Comparison of ENCODE assay signal across 8 cellular contexts in the genomic region with DNA sequence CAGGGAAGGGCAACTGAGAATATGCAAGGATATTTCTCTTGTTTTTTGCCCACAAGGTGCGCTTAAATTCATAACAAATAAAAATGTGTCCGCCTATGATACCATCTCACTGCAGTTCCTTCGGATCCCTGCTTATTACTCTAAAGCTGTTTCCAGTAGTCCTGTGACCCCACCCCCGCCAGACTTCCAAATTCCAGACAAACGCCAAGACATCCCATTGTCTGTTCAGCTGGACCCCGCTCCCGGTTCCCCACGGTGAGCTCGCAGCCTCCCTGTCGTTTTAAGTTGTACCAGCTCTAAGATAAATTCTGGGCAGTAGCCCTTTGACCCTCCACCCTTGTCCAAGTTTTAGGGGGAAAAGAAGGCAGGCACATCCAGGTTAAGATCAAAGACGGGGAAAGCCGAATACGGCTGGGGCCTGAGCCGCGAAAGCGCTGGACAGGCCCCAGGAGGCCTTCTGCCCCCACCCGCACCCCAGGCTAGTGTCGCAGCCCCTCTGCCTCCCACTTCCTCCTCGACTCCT. TPM values are rescaled to one million over a fixed set of nuclear protein-coding genes. Genes with fewer than 3 reads are reported as not detected.
DNase-seq lines count a peak whose midpoint lies in the region; ATAC-seq, FAIRE-seq and TF ChIP-seq lines count a peak whose summit lies in the region.

No MANE protein-coding gene starts in this region.

- peaks cover 17% of the 10 kb centered on the region for H3K4me1 ChIP-seq in Karpas-422 (ENCODE audit: low read length)

- peaks cover 58% of the 10 kb centered on the region for H3K4me1 Mint-ChIP-seq in activated CD4-positive, alpha-beta T cell treated with anti-CD3 and anti-CD28 coated beads, Interleukin-2, amount 10 ng/mL, durations not matched to agents 24 days and 14 days
- peaks cover 15% of the 10 kb centered on the region for H3K4me1 Mint-ChIP-seq in memory B cell

- H3K27ac ChIP-seq in Karpas-422 (ENCODE audit: low read length): peak overlapping the region; percentile 73

- H3K27me3 Mint-ChIP-seq in activated CD4-positive, alpha-beta T cell treated with anti-CD3 and anti-CD28 coated beads, Interleukin-2, amount 10 ng/mL, durations not matched to agents 24 days and 14 days: no peaks in the 10 kb centered on the region
- no peaks in the 10 kb centered on the region for H3K27me3 Mint-ChIP-seq in memory B cell

- peak overlapping the region; percentile 99 for H3K4me3 Mint-ChIP-seq in activated CD4-positive, alpha-beta T cell treated with anti-CD3 and anti-CD28 coated beads, Interleukin-2, amount 10 ng/mL, durations not matched to agents 24 days and 14 days
- H3K4me3 Mint-ChIP-seq in memory B cell: peak overlapping the region; percentile 81

- H3K4me3 ChIP-seq in Karpas-422 (ENCODE audit: low read length) (peak overlapping the region; percentile 92), choroid plexus epithelial cell (ENCODE audit: low read depth, low read length) (peak overlapping the region; percentile 76)

- peak overlapping the region; percentile 91 for H3K4me2 ChIP-seq in Karpas-422 (ENCODE audit: low read depth, low read length, poor library complexity, severe bottlenecking)

- peaks cover 54% of the 10 kb centered on the region for H3K79me2 ChIP-seq in Karpas-422 (ENCODE audit: low read length)

- no peak for DNase-seq in activated CD4-positive, alpha-beta T cell treated with anti-CD3 and anti-CD28 coated beads, Interleukin-2, amount 10 ng/mL, durations not matched to agents 24 days and 14 days
- DNase-seq in activated CD4-positive, alpha-beta T cell treated with anti-CD3 and anti-CD28 coated beads, Interleukin-2, amount 50 U/mL, for 4 hours: no peak
- no peak for DNase-seq in Karpas-422
- DNase-seq in choroid plexus epithelial cell (ENCODE audit: low read depth): peak; percentile 34
- no peak for DNase-seq in memory B cell (ENCODE audit: low spot score in 2 of 2)
- peak; percentile 11 for DNase-seq in urothelium cell line (ENCODE audit: low spot score)
- no peak for DNase-seq in NCI-H2196 (lab: John Stamatoyannopoulos, UW; ENCODE audit: unreplicated experiment)

- peaks cover 38% of the 10 kb centered on the region for H3K36me3 ChIP-seq in Karpas-422 (ENCODE audit: insufficient read depth, low read length)

- ATAC-seq in memory B cell (ENCODE audit: low read depth) (no peak), HG03457 (IDR thresholded peaks at IDR 0.05; ENCODE audit: unreplicated experiment) (no peak)

- H3K9me3 ChIP-seq in Karpas-422 (ENCODE audit: low read length): no peaks in the 10 kb centered on the region

- H3K36me3 Mint-ChIP-seq in activated CD4-positive, alpha-beta T cell treated with anti-CD3 and anti-CD28 coated beads, Interleukin-2, amount 10 ng/mL, durations not matched to agents 24 days and 14 days (ENCODE audit: low read depth): peaks cover 46% of the 10 kb centered on the region
- peaks cover 4% of the 10 kb centered on the region for H3K36me3 Mint-ChIP-seq in memory B cell

- H3K9me2 ChIP-seq in Karpas-422 (replicated peaks; ENCODE audit: insufficient read depth, low read length): no peaks in the 10 kb centered on the region

- peaks cover 22% of the 10 kb centered on the region for H4K20me1 ChIP-seq in Karpas-422 (ENCODE audit: insufficient read depth, low read depth, low read length)

- H3K27ac Mint-ChIP-seq in activated CD4-positive, alpha-beta T cell treated with anti-CD3 and anti-CD28 coated beads, Interleukin-2, amount 10 ng/mL, durations not matched to agents 24 days and 14 days: peak overlapping the region; percentile 97
- H3K27ac Mint-ChIP-seq in memory B cell: peak overlapping the region; percentile 90

- no peak for FAIRE-seq in urothelium cell line (lab: Jason Lieb, UNC)

- peak overlapping the region; percentile 92 for H3K9ac ChIP-seq in Karpas-422 (ENCODE audit: low read length)

- no peaks in the 10 kb centered on the region for H3K27me3 ChIP-seq in Karpas-422 (ENCODE audit: low read length)

- H2AFZ ChIP-seq in Karpas-422 (ENCODE audit: low read length): peak overlapping the region; percentile 18; the same call in 1 of the 2 replicates

- intact Hi-C loops in activated CD4-positive, alpha-beta T cell treated with anti-CD3 and anti-CD28 coated beads, Interleukin-2, amount 10 ng/mL, durations not matched to agents 24 days and 14 days (cut with micrococcal nuclease): loop anchor here (1.0 to 5.0 kb wide), 7 partner anchors 10 to 722 kb away; a partner anchor contains a TSS

- no peak for TF ChIP-seq CTCF in choroid plexus epithelial cell (conservative IDR thresholded peaks at IDR 0.05; ENCODE audit: low read depth, low read length)

- no peaks in the 10 kb centered on the region for H3K9me3 Mint-ChIP-seq in activated CD4-positive, alpha-beta T cell treated with anti-CD3 and anti-CD28 coated beads, Interleukin-2, amount 10 ng/mL, durations not matched to agents 24 days and 14 days
- no peaks in the 10 kb centered on the region for H3K9me3 Mint-ChIP-seq in memory B cell

RNA-seq across cellular contexts. Expression of a gene that starts 0.6 kb away (rescaled TPM):
- 97.2 and 98.5 TPM in 2 replicates for total RNA-seq in activated CD4-positive, alpha-beta T cell treated with anti-CD3 and anti-CD28 coated beads, Interleukin-2, amount 10 ng/mL, durations not matched to agents 24 days and 14 days
- total RNA-seq in Karpas-422 (2014; rRNA removed; shearing (Covaris generic); ENCODE audit: low replicate concordance): 120 and 287 TPM in 2 replicates

RNA-seq across cellular contexts. Expression of a gene that starts 10.6 kb away (rescaled TPM):
- 1,857 and 1,884 TPM in 2 replicates for total RNA-seq in activated CD4-positive, alpha-beta T cell treated with anti-CD3 and anti-CD28 coated beads, Interleukin-2, amount 10 ng/mL, durations not matched to agents 24 days and 14 days
- 2,194 and 2,892 TPM in 2 replicates for total RNA-seq in Karpas-422 (2014; rRNA removed; shearing (Covaris generic); ENCODE audit: low replicate concordance)

Comparison
In these comparisons a context has a peak if more than half of its experiments do, and no peak if none do; other contexts are left out.
1. DNase-seq: peak in choroid plexus epithelial cell (single experiment) and urothelium cell line (single experiment); none in activated CD4-positive, alpha-beta T cell treated with anti-CD3 and anti-CD28 coated beads, Interleukin-2, amount 10 ng/mL, durations not matched to agents 24 days and 14 days (single experiment), activated CD4-positive, alpha-beta T cell treated with anti-CD3 and anti-CD28 coated beads, Interleukin-2, amount 50 U/mL, for 4 hours (0 of 2), Karpas-422 (single experiment), memory B cell (0 of 2) and NCI-H2196 (single experiment).